Comparison of ENCODE assay signal across 12 cellular contexts in genomic region chr7:130944997-130945396, GRCh38.
DNase-seq lines count a peak whose midpoint lies in the region; ATAC-seq, FAIRE-seq and TF ChIP-seq lines count a peak whose summit lies in the region.
"Had no signal": no experiment of that assay in that cellular context is flagged by ENCODE, and none has a peak within 500 bp of the region (broad histone marks: within the 10 kb centered on the region; RNA-seq: fewer than 3 reads in every experiment).

No MANE protein-coding gene starts in this region.

- no peaks in the 10 kb centered on the region for H3K27me3 ChIP-seq in OCI-LY1 (ENCODE audit: insufficient read depth, low read length)
- no peaks in the 10 kb centered on the region for H3K27me3 ChIP-seq in breast epithelium
- H3K27me3 ChIP-seq in smooth muscle cell (ENCODE audit: low read depth) = no peaks in the 10 kb centered on the region

- H3K9ac ChIP-seq in OCI-LY1 (ENCODE audit: low read length) = no peak overlapping the region
- H3K9ac ChIP-seq in smooth muscle cell (ENCODE audit: low read depth) = no peak overlapping the region

- peaks cover 68% of the 10 kb centered on the region for H3K36me3 ChIP-seq in OCI-LY1 (ENCODE audit: insufficient read depth, low read length)
- no peaks in the 10 kb centered on the region for H3K36me3 ChIP-seq in breast epithelium
- no peaks in the 10 kb centered on the region for H3K36me3 ChIP-seq in smooth muscle cell (ENCODE audit: low read depth)

- H3K4me1 ChIP-seq in OCI-LY1 (ENCODE audit: insufficient read depth, low read length, severe bottlenecking) (peaks cover 53% of the 10 kb centered on the region), breast epithelium (peaks cover 0 to under 1% of the 10 kb centered on the region in 2 donors), smooth muscle cell (ENCODE audit: low read depth) (peaks cover 2% of the 10 kb centered on the region)

- H3K79me2 ChIP-seq in OCI-LY1 (ENCODE audit: insufficient read depth, low read length) (peaks cover 45% of the 10 kb centered on the region), smooth muscle cell (ENCODE audit: low read depth) (peaks cover 66% of the 10 kb centered on the region)

- H4K20me1 ChIP-seq in OCI-LY1 (ENCODE audit: insufficient read depth, low read length) (no peaks in the 10 kb centered on the region), smooth muscle cell (ENCODE audit: low read depth) (peaks cover 38% of the 10 kb centered on the region)

- FAIRE-seq in GM12891 (lab: Jason Lieb, UNC) (peak; percentile 20), D721Med (lab: Jason Lieb, UNC) (no peak)
- FAIRE-seq: small intestine had no signal

- TF ChIP-seq CTCF in OCI-LY1 (IDR thresholded peaks at IDR 0.05; ENCODE audit: low read length) (no peak), breast epithelium (IDR thresholded peaks at IDR 0.05) (no peak), D721Med (IDR thresholded peaks at IDR 0.05; ENCODE audit: insufficient read depth, missing control alignments) (no peak), smooth muscle cell (IDR thresholded peaks at IDR 0.05; ENCODE audit: borderline replicate concordance, insufficient read depth, poor library complexity, severe bottlenecking) (no peak)

- H3K4me2 ChIP-seq in OCI-LY1 (ENCODE audit: low read length) (no peak overlapping the region), smooth muscle cell (no peak overlapping the region)

- H3K9me3 ChIP-seq in OCI-LY1 (ENCODE audit: low read length) = no peaks in the 10 kb centered on the region
- no peaks in the 10 kb centered on the region for H3K9me3 ChIP-seq in breast epithelium
- no peaks in the 10 kb centered on the region for H3K9me3 ChIP-seq in smooth muscle cell (replicated peaks; ENCODE audit: low read depth)

- WGBS in smooth muscle cell (ENCODE audit: low lambda C conversion rate) = 95% methylated on average over 1 of the region's 1 CpG

- H3K9me2 ChIP-seq in OCI-LY1 (ENCODE audit: low read depth, low read length) = no peaks in the 10 kb centered on the region

- ATAC-seq in HG03039 (IDR thresholded peaks at IDR 0.05; ENCODE audit: unreplicated experiment) (no peak), GM21723 (IDR thresholded peaks at IDR 0.05; ENCODE audit: unreplicated experiment) (no peak)

- H3F3A ChIP-seq in OCI-LY1 (ENCODE audit: insufficient read depth, low read length) (no peaks in the 10 kb centered on the region), smooth muscle cell (ENCODE audit: low read depth) (no peaks in the 10 kb centered on the region)

- H2AFZ ChIP-seq in OCI-LY1 (ENCODE audit: low read length) = no peak overlapping the region
- H2AFZ ChIP-seq in smooth muscle cell (ENCODE audit: low read depth) = no peak overlapping the region

- DNase-seq in GM12891 (ENCODE audit: insufficient read length, low spot score) (no peak), breast epithelium (ENCODE audit: low spot score in 2 of 2) (no peak), D721Med (ENCODE audit: insufficient read length, low spot score) (no peak), smooth muscle cell (lab: John Stamatoyannopoulos, UW; ENCODE audit: unreplicated experiment) (no peak)
- DNase-seq: erythroblast, NCI-H1417, NCI-H748 treated with DMSO at 0.1 percent for 48 hours, small intestine had no signal

- H3K27ac ChIP-seq in OCI-LY1 (ENCODE audit: low read depth, low read length, poor library complexity, severe bottlenecking) = peak overlapping the region; percentile 37
- peak overlapping the region; percentile 68 to 94 for H3K27ac ChIP-seq in breast epithelium
- peak overlapping the region in 14 of 21 experiments; percentile 10 to 92 (median 70) for H3K27ac ChIP-seq in skin epidermis
- no peak overlapping the region for H3K27ac ChIP-seq in smooth muscle cell (ENCODE audit: low read depth)

- no peak overlapping the region for H3K4me3 ChIP-seq in OCI-LY1 (ENCODE audit: low read depth, low read length, poor library complexity, severe bottlenecking)
- H3K4me3 ChIP-seq in breast epithelium = no peak overlapping the region
- no peak overlapping the region for H3K4me3 ChIP-seq in skin epidermis
- H3K4me3 ChIP-seq in smooth muscle cell = no peak overlapping the region

- TF ChIP-seq POLR2A in GM12891 (IDR thresholded peaks at IDR 0.05; ENCODE audit: low read depth, low read length) (no peak), breast epithelium (IDR thresholded peaks at IDR 0.05) (no peak)

- intact Hi-C loops in breast epithelium (cut with DNase I; ENCODE audit: low total_unique reads) = no loop called here

TF ChIP-seq in GM12891, 5 proteins besides CTCF, POLR2A, EP300 and RAD21:
- TF ChIP-seq POLR2AphosphoS5 (IDR thresholded peaks at IDR 0.05; ENCODE audit: low read depth, low read length) (no peak), POU2F2 (IDR thresholded peaks at IDR 0.05; ENCODE audit: low read depth, low read length) (no peak), TAF1 (IDR thresholded peaks at IDR 0.05; ENCODE audit: low read depth, low read length) (no peak), PAX5 (IDR thresholded peaks at IDR 0.05; ENCODE audit: insufficient read depth, low read length, severe bottlenecking) (no peak), SPI1 (IDR thresholded peaks at IDR 0.05; ENCODE audit: low read depth, low read length) (no peak)
